12 cellular contexts compared by ENCODE assay signal in the genomic region with DNA sequence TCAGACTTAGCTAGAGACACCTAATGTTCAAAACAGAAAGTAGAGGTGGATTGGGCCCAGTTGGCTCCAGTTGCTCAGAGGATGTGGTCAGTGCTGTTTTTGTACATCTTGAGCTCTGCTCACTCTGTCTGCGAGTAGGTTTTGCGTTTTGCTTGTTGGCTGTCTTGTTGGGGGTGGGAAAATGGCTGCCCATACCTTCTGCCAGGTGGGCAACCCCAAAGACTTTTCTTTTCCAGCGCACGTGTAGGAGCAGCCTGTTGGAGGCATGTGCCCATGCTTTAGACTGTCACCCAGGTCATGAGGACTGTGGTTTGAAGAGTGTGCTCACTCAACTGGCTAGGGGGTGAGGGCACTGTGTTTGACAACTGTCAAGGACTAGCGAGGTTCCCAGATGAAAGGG.
DNase-seq lines count a peak whose midpoint lies in the region; ATAC-seq and TF ChIP-seq lines count a peak whose summit lies in the region.
"Had no signal": no experiment of that assay in that cellular context is flagged by ENCODE, and none has a peak within 500 bp of the region (broad histone marks: within the 10 kb centered on the region; RNA-seq: fewer than 3 reads in every experiment).

No MANE protein-coding gene starts in this region.

- intact Hi-C loops in esophagus squamous epithelium (cut with DNase I): no loop called here

- no peaks in the 10 kb centered on the region for H3K9me3 ChIP-seq in esophagus squamous epithelium

- TF ChIP-seq CTCF in GM13977 (IDR thresholded peaks at IDR 0.05; ENCODE audit: extremely low read depth, insufficient read depth, missing control alignments) (no peak), GM20000 (IDR thresholded peaks at IDR 0.05; ENCODE audit: extremely low read depth, missing control alignments) (no peak), esophagus squamous epithelium (IDR thresholded peaks at IDR 0.05) (no peak)

- ATAC-seq in HG03442 (IDR thresholded peaks at IDR 0.05; ENCODE audit: unreplicated experiment) (peak; percentile 48), esophagus mucosa (peak; percentile 23), SK-N-SH treated with all-trans-retinoic acid at 6 μM for 48 hours (no peak)

- H3K36me3 ChIP-seq in esophagus squamous epithelium: no peaks in the 10 kb centered on the region
- H3K36me3 ChIP-seq: cardiac muscle cell had no signal

- 42 to 92% methylated on average over 2 to 5 of the region's 5 CpGs for WGBS in esophagus squamous epithelium, 2 donors

- no peak overlapping the region for H3K4me3 ChIP-seq in esophagus squamous epithelium
- H3K4me3 ChIP-seq: cardiac muscle cell, hepatocyte had no signal

- TF ChIP-seq POLR2A in esophagus squamous epithelium (IDR thresholded peaks at IDR 0.05): no peak

- no peak overlapping the region for H3K27ac ChIP-seq in esophagus squamous epithelium
- H3K27ac ChIP-seq: cardiac muscle cell, hepatocyte had no signal

- peaks cover 4 to 62% (median 10%) of the 10 kb centered on the region in 3 donors for H3K4me1 ChIP-seq in esophagus squamous epithelium

- in situ Hi-C loops in GM13977 (cut with MboI; ENCODE audit: low pct_unique_long_range_greater_than_20kb, low sequenced_read_pairs, unreplicated experiment): no loop called here

- DNase-seq in GM13977 (ENCODE audit: low spot score): peak; percentile 27
- DNase-seq in GM20000 (ENCODE audit: low spot score): peak; percentile 53
- DNase-seq in NCI-H187 treated with DMSO at 0.1 percent for 48 hours (lab: John Stamatoyannopoulos, UW): no peak
- DNase-seq in esophagus squamous epithelium (lab: John Stamatoyannopoulos, UW): no peak
- DNase-seq in NCI-H774 (lab: John Stamatoyannopoulos, UW): no peak
- DNase-seq: posterior cingulate gyrus, T1000 had no signal

- H3K27me3 ChIP-seq in esophagus squamous epithelium: no peaks in the 10 kb centered on the region
- H3K27me3 ChIP-seq: cardiac muscle cell, hepatocyte had no signal

TF ChIP-seq in SK-N-SH treated with all-trans-retinoic acid at 6 μM for 48 hours, 23 proteins besides CTCF, POLR2A, EP300 and RAD21:
- TF ChIP-seq ARNTL (CRISPR knock-in tag; IDR thresholded peaks at IDR 0.05; ENCODE audit: borderline replicate concordance, low read depth): no peak
- TF ChIP-seq SNAI2 (CRISPR knock-in tag; IDR thresholded peaks at IDR 0.05): no peak
- TF ChIP-seq ZNF70 (CRISPR knock-in tag; IDR thresholded peaks at IDR 0.05): no peak
- TF ChIP-seq TCF4 (CRISPR knock-in tag; IDR thresholded peaks at IDR 0.05; ENCODE audit: borderline replicate concordance): no peak
- TF ChIP-seq ZC3H10 (CRISPR knock-in tag; IDR thresholded peaks at IDR 0.05): no peak
- no peak for TF ChIP-seq TOX (CRISPR knock-in tag; IDR thresholded peaks at IDR 0.05; ENCODE audit: borderline replicate concordance)
- TF ChIP-seq GLIS3 (CRISPR knock-in tag; IDR thresholded peaks at IDR 0.05): no peak
- no peak for TF ChIP-seq ZNF8 (CRISPR knock-in tag; IDR thresholded peaks at IDR 0.05)
- TF ChIP-seq, protein P1, sequence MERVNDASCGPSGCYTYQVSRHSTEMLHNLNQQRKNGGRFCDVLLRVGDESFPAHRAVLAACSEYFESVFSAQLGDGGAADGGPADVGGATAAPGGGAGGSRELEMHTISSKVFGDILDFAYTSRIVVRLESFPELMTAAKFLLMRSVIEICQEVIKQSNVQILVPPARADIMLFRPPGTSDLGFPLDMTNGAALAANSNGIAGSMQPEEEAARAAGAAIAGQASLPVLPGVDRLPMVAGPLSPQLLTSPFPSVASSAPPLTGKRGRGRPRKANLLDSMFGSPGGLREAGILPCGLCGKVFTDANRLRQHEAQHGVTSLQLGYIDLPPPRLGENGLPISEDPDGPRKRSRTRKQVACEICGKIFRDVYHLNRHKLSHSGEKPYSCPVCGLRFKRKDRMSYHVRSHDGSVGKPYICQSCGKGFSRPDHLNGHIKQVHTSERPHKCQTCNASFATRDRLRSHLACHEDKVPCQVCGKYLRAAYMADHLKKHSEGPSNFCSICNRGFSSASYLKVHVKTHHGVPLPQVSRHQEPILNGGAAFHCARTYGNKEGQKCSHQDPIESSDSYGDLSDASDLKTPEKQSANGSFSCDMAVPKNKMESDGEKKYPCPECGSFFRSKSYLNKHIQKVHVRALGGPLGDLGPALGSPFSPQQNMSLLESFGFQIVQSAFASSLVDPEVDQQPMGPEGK (CRISPR knock-in tag; IDR thresholded peaks at IDR 0.05; ENCODE audit: borderline replicate concordance): no peak
- no peak for TF ChIP-seq ISL1 (CRISPR knock-in tag; IDR thresholded peaks at IDR 0.05)
- no peak for TF ChIP-seq CSRNP3 (CRISPR knock-in tag; IDR thresholded peaks at IDR 0.05)
- TF ChIP-seq RARB (CRISPR knock-in tag; IDR thresholded peaks at IDR 0.05): no peak
- TF ChIP-seq BACH2 (CRISPR knock-in tag; IDR thresholded peaks at IDR 0.05; ENCODE audit: borderline replicate concordance): no peak
- no peak for TF ChIP-seq ZFP3 (CRISPR knock-in tag; IDR thresholded peaks at IDR 0.05)
- no peak for TF ChIP-seq ZNF565 (CRISPR knock-in tag; conservative IDR thresholded peaks at IDR 0.05; ENCODE audit: low read depth)
- no peak for TF ChIP-seq PPARA (CRISPR knock-in tag; IDR thresholded peaks at IDR 0.05; ENCODE audit: borderline replicate concordance)
- TF ChIP-seq ZFP30 (CRISPR knock-in tag; IDR thresholded peaks at IDR 0.05): no peak
- no peak for TF ChIP-seq TSHZ2 (CRISPR knock-in tag; IDR thresholded peaks at IDR 0.05)

Comparison
In these comparisons a context has a peak if more than half of its experiments do, and no peak if none do; other contexts are left out.
1. DNase-seq: peak in GM13977 (single experiment) and GM20000 (single experiment); none in NCI-H187 treated with DMSO at 0.1 percent for 48 hours (single experiment), esophagus squamous epithelium (single experiment) and NCI-H774 (single experiment).